In genomic region chr10:5545778-5546710, GRCh38 we compare ENCODE assay signal across 8 cellular contexts. TPM values are rescaled to one million over a fixed set of nuclear protein-coding genes. Genes with fewer than 3 reads are reported as not detected.
DNase-seq lines count a peak whose midpoint lies in the region; ATAC-seq lines count a peak whose summit lies in the region.

No MANE protein-coding gene starts in this region.

- H3K27me3 ChIP-seq in SJCRH30, result no peaks in the 10 kb centered on the region

- DNase-seq in ELF-1 (ENCODE audit: low read depth, low spot score) (peak; percentile 49), SJCRH30 (peak; percentile 42 to 64), Right ventricle myocardium superior (peak; percentile 74), putamen (ENCODE audit: low spot score) (peak; percentile 11), C1 segment of cervical spinal cord (lab: John Stamatoyannopoulos, UW) (no peak)

- ATAC-seq in Right ventricle myocardium superior (ENCODE audit: poor library complexity), result peak; percentile 78
- no peak for ATAC-seq in GM21381 (IDR thresholded peaks at IDR 0.05; ENCODE audit: unreplicated experiment)
- ATAC-seq in GM19395 (IDR thresholded peaks at IDR 0.05; ENCODE audit: unreplicated experiment), result no peak
- ATAC-seq in HG03025 (IDR thresholded peaks at IDR 0.05; ENCODE audit: low FRiP score, unreplicated experiment), result no peak

- H3K36me3 ChIP-seq in SJCRH30, result no peaks in the 10 kb centered on the region

- intact Hi-C loops in Right ventricle myocardium superior (cut with DNase I), result no loop called here

- H3K9me3 ChIP-seq in SJCRH30 (replicated peaks), result peaks cover 8% of the 10 kb centered on the region

- peak overlapping the region; percentile 32 for H3K27ac ChIP-seq in SJCRH30

- no peak overlapping the region for H3K4me3 ChIP-seq in SJCRH30

- peaks cover 37% of the 10 kb centered on the region for H3K4me1 ChIP-seq in SJCRH30

RNA-seq across cellular contexts. Expression of gene CALML3, which starts 21.3 kb away (rescaled TPM):
- not detected in 2 replicates for total RNA-seq in SJCRH30 (2014; rRNA removed; shearing (Covaris generic))
- not detected for total RNA-seq in Right ventricle myocardium superior

RNA-seq across cellular contexts. Expression of gene CALML5, which starts 46.7 kb away (rescaled TPM):
- total RNA-seq in SJCRH30 (2014; rRNA removed; shearing (Covaris generic)), result not detected in 2 replicates
- not detected for total RNA-seq in Right ventricle myocardium superior

Comparison
In these comparisons a context has a peak if more than half of its experiments do, and no peak if none do; other contexts are left out.
1. DNase-seq: peak in ELF-1 (single experiment), SJCRH30 (2 of 2), Right ventricle myocardium superior (single experiment) and putamen (single experiment); none in C1 segment of cervical spinal cord (0 of 14).